In genomic region chr3:12810963-12811362, GRCh38 we compare ENCODE assay signal across 10 cellular contexts. TPM values are rescaled to one million over a fixed set of nuclear protein-coding genes. Genes with fewer than 3 reads are reported as not detected.
DNase-seq lines count a peak whose midpoint lies in the region; FAIRE-seq and TF ChIP-seq lines count a peak whose summit lies in the region.
"Had no signal": no experiment of that assay in that cellular context is flagged by ENCODE, and none has a peak within 500 bp of the region (broad histone marks: within the 10 kb centered on the region; RNA-seq: fewer than 3 reads in every experiment).

No MANE protein-coding gene starts in this region.

- H3K27ac Mint-ChIP-seq in T-helper 2 cell treated with Interferon-gamma antibody and Interleukin-4, amounts not matched to agents 5 μg/mL and 100 μg/mL, for 36 hours: no peak overlapping the region

- H4K5ac ChIP-seq in H1 (ENCODE audit: insufficient read length, low read depth, low read length): no peak overlapping the region

- no peak for TF ChIP-seq RAD21 in H1 (IDR thresholded peaks at IDR 0.05 in 1 of 2, conservative IDR thresholded peaks at IDR 0.05 in 1 of 2; ENCODE audit: low read depth in 2 of 2, low read length in 2 of 2)

- CTCF ChIA-PET in H1 (lab: Charles Lee; ENCODE audit: partially characterized antibody): interaction anchor here (0.8 to 5.1 kb wide), 12 partner anchors 9 to 86 kb away, joined by 3 to 54 read pairs (median 6); partner anchors contain the start of genes CAND2 and RPL32

- H3K36me3 ChIP-seq in H1 (ENCODE audit: control insufficient read depth in 2 of 4, insufficient read depth in 4 of 4, low read length in 3 of 4): peaks cover 0 to 6% (median 3%) of the 10 kb centered on the region in 4 experiments; a peak in 5 of 8 replicates
- no peaks in the 10 kb centered on the region for H3K36me3 ChIP-seq in rectal smooth muscle tissue (ENCODE audit: control insufficient read depth, insufficient read depth, low read length)
- H3K36me3 ChIP-seq: SJSA1 had no signal

- H3K27ac ChIP-seq in H1 (ENCODE audit: low read depth, low read length) (no peak overlapping the region), rectal smooth muscle tissue (ENCODE audit: low read depth, low read length) (peak overlapping the region; percentile 16)
- H3K27ac ChIP-seq: SJSA1 had no signal

- peak overlapping the region in 1 of 4 experiments; percentile 64; a peak in 1 of 8 replicates for H3K4me3 ChIP-seq in H1 (ENCODE audit: extremely low read depth in 1 of 4, insufficient read depth in 2 of 4, low read depth in 3 of 4, low read length in 4 of 4)
- no peak overlapping the region for H3K4me3 ChIP-seq in rectal smooth muscle tissue (ENCODE audit: low read length)

- 63% methylated on average over 5 of the region's 5 CpGs; no CpG with 5 or more reads in 1 of the 2 experiments for WGBS in H1 (ENCODE audit: extremely low coverage in 1 of 2, insufficient coverage in 1 of 2, insufficient read length in 1 of 2, insufficient replicate concordance in 2 of 2, low coverage in 1 of 2, low lambda C conversion rate in 2 of 2, missing lambda C conversion rate in 1 of 2), 2 experiments

- no peaks in the 10 kb centered on the region for H3K36me3 Mint-ChIP-seq in T-helper 2 cell treated with Interferon-gamma antibody and Interleukin-4, amounts not matched to agents 5 μg/mL and 100 μg/mL, for 36 hours (ENCODE audit: low read depth)

- POLR2A ChIA-PET in H1 (lab: Charles Lee; ENCODE audit: partially characterized antibody): interaction anchor here (1.1 to 28.5 kb wide), 5 partner anchors 10 to 24 kb away, joined by 3 to 661 read pairs (median 3); partner anchors contain the start of genes CAND2 and RPL32

- H3K4ac ChIP-seq in H1 (replicated peaks; ENCODE audit: insufficient read length, low read depth, low read length): no peak overlapping the region

- no peak for FAIRE-seq in H1 (lab: Jason Lieb, UNC)

- DNase-seq in T-helper 2 cell treated with Interferon-gamma antibody and Interleukin-4, amounts not matched to agents 5 μg/mL and 100 μg/mL, for 36 hours (ENCODE audit: low spot score): no peak
- DNase-seq in T-helper 2 cell (no peak), NCI-H69 (lab: John Stamatoyannopoulos, UW) (peak; percentile 36), H1 (ENCODE audit: low read depth in 1 of 2, low spot score in 2 of 2) (no peak), NCI-H1105 treated with DMSO at 0.1 percent for 48 hours (lab: John Stamatoyannopoulos, UW) (no peak), T-helper 9 cell (no peak), NCI-H2227 (lab: John Stamatoyannopoulos, UW; ENCODE audit: unreplicated experiment) (no peak)
- DNase-seq: cortex of kidney had no signal

- no peak overlapping the region for H2BK5ac ChIP-seq in H1 (ENCODE audit: low read depth, low read length)

- H3K9ac ChIP-seq in H1 (replicated peaks in 1 of 4; ENCODE audit: extremely low read depth in 1 of 4, low read depth in 3 of 4, low read length in 3 of 4) (no peak overlapping the region; a peak in 1 of 7 replicates), rectal smooth muscle tissue (ENCODE audit: low read length) (no peak overlapping the region)

- no peak overlapping the region for H3K23ac ChIP-seq in H1 (ENCODE audit: insufficient read length)

- no peak for TF ChIP-seq CTCF in H1 (IDR thresholded peaks at IDR 0.05; ENCODE audit: control extremely low read depth in 1 of 3, insufficient read depth in 1 of 3, low read depth in 1 of 3, low read length in 3 of 3)

- TF ChIP-seq POLR2A in H1 (IDR thresholded peaks at IDR 0.05; ENCODE audit: control extremely low read depth in 1 of 2, low read depth in 2 of 2, low read length in 2 of 2): no peak

- no peak overlapping the region for H2BK15ac ChIP-seq in H1 (ENCODE audit: low read length)

- H3K4me2 ChIP-seq in H1 (ENCODE audit: insufficient read depth in 1 of 2, low read depth in 2 of 2, low read length in 2 of 2): peak overlapping the region; percentile 14 to 54; a peak in 1 of 4 replicates

- no peaks in the 10 kb centered on the region for H3K79me1 ChIP-seq in H1 (ENCODE audit: low read depth, low read length)

- H3K27me3 Mint-ChIP-seq in T-helper 2 cell treated with Interferon-gamma antibody and Interleukin-4, amounts not matched to agents 5 μg/mL and 100 μg/mL, for 36 hours (ENCODE audit: low read depth): peaks cover 5% of the 10 kb centered on the region

- no peak overlapping the region for H3K14ac ChIP-seq in H1 (ENCODE audit: insufficient read length)

- no peak overlapping the region for H2AK5ac ChIP-seq in H1 (ENCODE audit: low read depth, low read length)

- H2BK120ac ChIP-seq in H1 (replicated peaks; ENCODE audit: low read depth, low read length): no peak overlapping the region

- H4K20me1 ChIP-seq in H1 (replicated peaks in 1 of 2; ENCODE audit: control insufficient read depth in 1 of 2, insufficient read depth in 2 of 2, low read length in 2 of 2): peaks cover 0 to 1% of the 10 kb centered on the region in 2 experiments

- H2BK12ac ChIP-seq in H1 (ENCODE audit: low read depth, low read length): no peak overlapping the region

- H4K8ac ChIP-seq in H1 (ENCODE audit: extremely low read depth, insufficient read depth, low read length): no peak overlapping the region

- no peaks in the 10 kb centered on the region for H3K79me2 ChIP-seq in H1 (ENCODE audit: control insufficient read depth in 1 of 2, insufficient read depth in 2 of 2, low read length in 2 of 2)

- H3K27me3 ChIP-seq in H1 (replicated peaks in 1 of 4; ENCODE audit: control insufficient read depth in 3 of 4, extremely low read depth in 1 of 4, insufficient read depth in 3 of 4, low read length in 3 of 4) (no peaks in the 10 kb centered on the region), rectal smooth muscle tissue (ENCODE audit: control insufficient read depth, insufficient read depth, low read length) (no peaks in the 10 kb centered on the region)
- H3K27me3 ChIP-seq: SJSA1 had no signal

- peaks cover 3% of the 10 kb centered on the region for H3K4me1 Mint-ChIP-seq in T-helper 2 cell treated with Interferon-gamma antibody and Interleukin-4, amounts not matched to agents 5 μg/mL and 100 μg/mL, for 36 hours (ENCODE audit: low read depth)

- H3K4me1 ChIP-seq in H1 (replicated peaks in 1 of 4; ENCODE audit: control insufficient read depth in 3 of 4, insufficient read depth in 4 of 4, low read length in 3 of 4) (peaks cover 0 to 8% (median 4%) of the 10 kb centered on the region in 4 experiments; a peak in 4 of 7 replicates), rectal smooth muscle tissue (ENCODE audit: control insufficient read depth, insufficient read depth, low read length) (peaks cover 2% of the 10 kb centered on the region)

- no peak for TF ChIP-seq EP300 in H1 (IDR thresholded peaks at IDR 0.05; ENCODE audit: borderline replicate concordance in 1 of 2, low read depth in 2 of 2, low read length in 2 of 2)

- peak overlapping the region; percentile 56 for H3K4me3 Mint-ChIP-seq in T-helper 2 cell treated with Interferon-gamma antibody and Interleukin-4, amounts not matched to agents 5 μg/mL and 100 μg/mL, for 36 hours

- no peak overlapping the region for H3K56ac ChIP-seq in H1 (replicated peaks; ENCODE audit: insufficient read length, low read depth, low read length)

- H3K23me2 ChIP-seq in H1 (ENCODE audit: low read depth, low read length): peaks cover 3% of the 10 kb centered on the region; the same call in 1 of the 2 replicates

- H2BK20ac ChIP-seq in H1 (ENCODE audit: low read length): no peak overlapping the region

- H3K9me3 Mint-ChIP-seq in T-helper 2 cell treated with Interferon-gamma antibody and Interleukin-4, amounts not matched to agents 5 μg/mL and 100 μg/mL, for 36 hours: no peaks in the 10 kb centered on the region

- H4K91ac ChIP-seq in H1 (replicated peaks; ENCODE audit: insufficient read length, low read length): no peak overlapping the region

- no peak overlapping the region for H3K18ac ChIP-seq in H1 (ENCODE audit: extremely low read depth, low read length)

- H2AFZ ChIP-seq in H1 (ENCODE audit: low read length): no peak overlapping the region

- no peaks in the 10 kb centered on the region for H3K9me3 ChIP-seq in H1 (ENCODE audit: insufficient read depth in 2 of 2, low read depth in 1 of 2, low read length in 1 of 2)
- H3K9me3 ChIP-seq: SJSA1 had no signal

TF ChIP-seq in H1, 55 proteins besides CTCF, POLR2A, EP300 and RAD21:
- TF ChIP-seq CBX8 (IDR thresholded peaks at IDR 0.05; ENCODE audit: borderline replicate concordance, low read depth, low read length): no peak

RNA-seq across cellular contexts. Expression of gene CAND2, which starts 14.5 kb away (rescaled TPM):
- total RNA-seq in H1 (2021; fragmentation: NEBNext Ultra II Directional; extraction: Animal tissue kit (Norgen Biotek cat#: 25700)): 8.7 and 11.2 TPM in 2 replicates
- 8.7 and 12.0 TPM in 2 replicates for polyA plus RNA-seq in H1 (2011; rRNA removed)
- polyA plus RNA-seq in H1 (2011; cell fraction: cytosol; rRNA removed): 9.2 TPM
- polyA plus RNA-seq in H1 (2011; cell fraction: nucleus; rRNA removed): 20.3 TPM
- 5.3 to 10.4 TPM (median 9.1 TPM) in 4 replicates for polyA plus RNA-seq in H1 (2012, experiment 1 of 2)
- polyA plus RNA-seq in H1 (2012, experiment 2 of 2): 7.4 TPM
- 4.0 TPM for polyA plus RNA-seq in H1 (2013, experiment 1 of 2)
- 3.4 TPM for polyA plus RNA-seq in H1 (2013, experiment 2 of 2)
- 11.0 and 15.6 TPM in 2 replicates for polyA minus RNA-seq in H1 (2011; rRNA and poly(A)+ RNA removed)
- polyA minus RNA-seq in H1 (2011; cell fraction: cytosol; rRNA and poly(A)+ RNA removed): 7.3 TPM
- 17.4 TPM for polyA minus RNA-seq in H1 (2011; cell fraction: nucleus; rRNA and poly(A)+ RNA removed)

RNA-seq across cellular contexts. Expression of gene RPL32, which starts 30.4 kb away (rescaled TPM):
- total RNA-seq in H1 (2021; fragmentation: NEBNext Ultra II Directional; extraction: Animal tissue kit (Norgen Biotek cat#: 25700)): 1,954 and 2,043 TPM in 2 replicates
- polyA plus RNA-seq in H1 (2011; rRNA removed): 995 and 1,443 TPM in 2 replicates
- polyA plus RNA-seq in H1 (2011; cell fraction: cytosol; rRNA removed): 2,045 TPM
- polyA plus RNA-seq in H1 (2011; cell fraction: nucleus; rRNA removed): 1,718 TPM
- 3,098 to 3,462 TPM (median 3,192 TPM) in 4 replicates for polyA plus RNA-seq in H1 (2012, experiment 1 of 2)
- 2,207 TPM for polyA plus RNA-seq in H1 (2012, experiment 2 of 2)
- 1,804 TPM for polyA plus RNA-seq in H1 (2013, experiment 1 of 2)
- polyA plus RNA-seq in H1 (2013, experiment 2 of 2): 1,790 TPM
- polyA minus RNA-seq in H1 (2011; rRNA and poly(A)+ RNA removed): 1,055 and 1,349 TPM in 2 replicates
- polyA minus RNA-seq in H1 (2011; cell fraction: cytosol; rRNA and poly(A)+ RNA removed): 973 TPM
- 656 TPM for polyA minus RNA-seq in H1 (2011; cell fraction: nucleus; rRNA and poly(A)+ RNA removed)

RNA-seq across cellular contexts. Expression of gene TMEM40, which starts 51.9 kb away (rescaled TPM):
- total RNA-seq in H1 (2021; fragmentation: NEBNext Ultra II Directional; extraction: Animal tissue kit (Norgen Biotek cat#: 25700)): not detected in 2 replicates
- 0.11 and 0.18 TPM in 2 replicates for polyA plus RNA-seq in H1 (2011; rRNA removed)
- 0.26 TPM for polyA plus RNA-seq in H1 (2011; cell fraction: cytosol; rRNA removed)
- 0.57 TPM for polyA plus RNA-seq in H1 (2011; cell fraction: nucleus; rRNA removed)
- polyA plus RNA-seq in H1 (2012, experiment 1 of 2): 0.28 TPM in 1 of 4 replicates, not detected in the others
- not detected for polyA plus RNA-seq in H1 (2012, experiment 2 of 2)
- polyA plus RNA-seq in H1 (2013, experiment 1 of 2): 0.12 TPM
- polyA plus RNA-seq in H1 (2013, experiment 2 of 2): 0.22 TPM
- not detected in 2 replicates for polyA minus RNA-seq in H1 (2011; rRNA and poly(A)+ RNA removed)
- not detected for polyA minus RNA-seq in H1 (2011; cell fraction: cytosol; rRNA and poly(A)+ RNA removed)
- not detected for polyA minus RNA-seq in H1 (2011; cell fraction: nucleus; rRNA and poly(A)+ RNA removed)
- total RNA-seq: SJSA1 had no signal
